ENCODE assay signal across 1 cellular context in genomic region chr5:32444191-32444945, GRCh38.
TF ChIP-seq lines count a peak whose summit lies in the region.

Gene ZFR, minus strand, starts transcription at chr5:32444740. Its CDS starts 82 bp downstream, at chr5:32444658.

TF ChIP-seq in HepG2, 621 proteins besides CTCF, POLR2A, EP300 and RAD21 (continued from another document and continues in another):
- peak; percentile 59 for TF ChIP-seq ZNF33B (CRISPR knock-in tag; IDR thresholded peaks at IDR 0.05)
- TF ChIP-seq ZNF296 (CRISPR knock-in tag; conservative IDR thresholded peaks at IDR 0.05) = 0 out of 2 replicates have a peak, but pooled peaks have one; percentile 39
- TF ChIP-seq ZSCAN9 (CRISPR knock-in tag; IDR thresholded peaks at IDR 0.05; ENCODE audit: borderline replicate concordance) = peak; percentile 47; the same call in 1 of the 2 replicates
- TF ChIP-seq NFAT5 (CRISPR knock-in tag; IDR thresholded peaks at IDR 0.05) = peak; percentile 65; the same call in 1 of the 2 replicates
- peak; percentile 82; the same call in 1 of the 2 replicates for TF ChIP-seq ZC3H13 (CRISPR knock-in tag; IDR thresholded peaks at IDR 0.05)
- TF ChIP-seq KLF16 (CRISPR knock-in tag; IDR thresholded peaks at IDR 0.05) = peak in 1 of 2 experiments; percentile 86; a peak in 2 of 4 replicates
- TF ChIP-seq TEAD3 (CRISPR knock-in tag; optimal IDR thresholded peaks at IDR 0.05; ENCODE audit: borderline replicate concordance) = peak; percentile 64
- peak; percentile 63; the same call in 1 of the 2 replicates for TF ChIP-seq MTERF4 (CRISPR knock-in tag; IDR thresholded peaks at IDR 0.05)
- peak; percentile 66 for TF ChIP-seq HNF4A (CRISPR knock-in tag; IDR thresholded peaks at IDR 0.05)
- TF ChIP-seq HOXA3 (CRISPR knock-in tag; IDR thresholded peaks at IDR 0.05) = peak; percentile 70
- peak; percentile 64; the same call in 1 of the 2 replicates for TF ChIP-seq ATF5 (CRISPR knock-in tag; IDR thresholded peaks at IDR 0.05; ENCODE audit: low read depth)
- TF ChIP-seq BCLAF1 (IDR thresholded peaks at IDR 0.05) = no peak
- peak; percentile 85; the same call in 1 of the 2 replicates for TF ChIP-seq ARNT2 (CRISPR knock-in tag; IDR thresholded peaks at IDR 0.05; ENCODE audit: low read depth)
- TF ChIP-seq TCF12 (IDR thresholded peaks at IDR 0.05) = no peak
- TF ChIP-seq TCF12 (CRISPR knock-in tag; IDR thresholded peaks at IDR 0.05) = peak; percentile 89
- 0 out of 2 replicates have a peak, but pooled peaks have one; percentile 2 for TF ChIP-seq ZNF562 (CRISPR knock-in tag; IDR thresholded peaks at IDR 0.05; ENCODE audit: borderline replicate concordance)
- TF ChIP-seq ZNF709 (CRISPR knock-in tag; IDR thresholded peaks at IDR 0.05) = peak; percentile 83; the same call in 1 of the 2 replicates
- TF ChIP-seq GLMP (CRISPR knock-in tag; IDR thresholded peaks at IDR 0.05; ENCODE audit: borderline replicate concordance) = no peak
- TF ChIP-seq NR0B2 (CRISPR knock-in tag; IDR thresholded peaks at IDR 0.05) = peak; percentile 85; the same call in 1 of the 2 replicates
- 0 out of 2 replicates have a peak, but pooled peaks have one; percentile 59 for TF ChIP-seq ZNF550 (CRISPR knock-in tag; IDR thresholded peaks at IDR 0.05; ENCODE audit: borderline replicate concordance)
- no peak for TF ChIP-seq GATAD2A (CRISPR knock-in tag; IDR thresholded peaks at IDR 0.05)
- peak; percentile 69; the same call in 1 of the 2 replicates for TF ChIP-seq TAF1 (CRISPR knock-in tag; IDR thresholded peaks at IDR 0.05)
- peak; percentile 94 for TF ChIP-seq ATF7-NPFF (CRISPR knock-in tag; IDR thresholded peaks at IDR 0.05; ENCODE audit: low read depth)
- 0 out of 2 replicates have a peak, but pooled peaks have one; percentile 42 for TF ChIP-seq ZNF564 (CRISPR knock-in tag; IDR thresholded peaks at IDR 0.05)
- 0 out of 2 replicates have a peak, but pooled peaks have one; percentile 56 for TF ChIP-seq ZNF232 (CRISPR knock-in tag; IDR thresholded peaks at IDR 0.05; ENCODE audit: borderline replicate concordance)
- TF ChIP-seq TBX2 (CRISPR knock-in tag; IDR thresholded peaks at IDR 0.05; ENCODE audit: borderline replicate concordance) = peak; percentile 85
- peak; percentile 86; the same call in 1 of the 2 replicates for TF ChIP-seq ZNF816 (CRISPR knock-in tag; IDR thresholded peaks at IDR 0.05; ENCODE audit: borderline replicate concordance)
- peak; percentile 58; the same call in 1 of the 2 replicates for TF ChIP-seq ARNTL (CRISPR knock-in tag; IDR thresholded peaks at IDR 0.05)
- TF ChIP-seq FOXK1 (CRISPR knock-in tag; IDR thresholded peaks at IDR 0.05; ENCODE audit: borderline replicate concordance, low read depth) = peak; percentile 40; the same call in 1 of the 2 replicates
- TF ChIP-seq LBX2 (CRISPR knock-in tag; IDR thresholded peaks at IDR 0.05; ENCODE audit: borderline replicate concordance) = peak; percentile 89; the same call in 1 of the 2 replicates
- no peak for TF ChIP-seq SYNCRIP (IDR thresholded peaks at IDR 0.05; ENCODE audit: insufficient read depth, low read depth, low read length)
- no peak for TF ChIP-seq ZNF24 (IDR thresholded peaks at IDR 0.05)
- peak; percentile 77; the same call in 1 of the 2 replicates for TF ChIP-seq FOXC1 (CRISPR knock-in tag; IDR thresholded peaks at IDR 0.05; ENCODE audit: borderline replicate concordance)
- peak; percentile 69; the same call in 1 of the 2 replicates for TF ChIP-seq TEAD2 (CRISPR knock-in tag; IDR thresholded peaks at IDR 0.05)
- peak; percentile 28; the same call in 1 of the 2 replicates for TF ChIP-seq FOSL2 (CRISPR knock-in tag; IDR thresholded peaks at IDR 0.05)
- 0 out of 2 replicates have a peak, but pooled peaks have one; percentile 37 for TF ChIP-seq ZBTB3 (CRISPR knock-in tag; IDR thresholded peaks at IDR 0.05; ENCODE audit: borderline replicate concordance, low read depth)
- TF ChIP-seq GLI4 (CRISPR knock-in tag; IDR thresholded peaks at IDR 0.05; ENCODE audit: borderline replicate concordance) = peak; percentile 20; the same call in 1 of the 2 replicates
- 0 out of 2 replicates have a peak, but pooled peaks have one; percentile 77 for TF ChIP-seq ZFP36L1 (CRISPR knock-in tag; IDR thresholded peaks at IDR 0.05)
- TF ChIP-seq BATF2 (CRISPR knock-in tag; IDR thresholded peaks at IDR 0.05) = 0 out of 2 replicates have a peak, but pooled peaks have one; percentile 78
- TF ChIP-seq SNAPC2 (CRISPR knock-in tag; IDR thresholded peaks at IDR 0.05) = peak; percentile 95
- peak; percentile 81; the same call in 1 of the 2 replicates for TF ChIP-seq KDM3A (CRISPR knock-in tag; IDR thresholded peaks at IDR 0.05; ENCODE audit: low read depth)
- peak; percentile 93 for TF ChIP-seq SNAPC5 (CRISPR knock-in tag; IDR thresholded peaks at IDR 0.05; ENCODE audit: borderline replicate concordance)
- no peak for TF ChIP-seq SP1 (IDR thresholded peaks at IDR 0.05)
- TF ChIP-seq SP1 (CRISPR knock-in tag; IDR thresholded peaks at IDR 0.05) = 0 out of 2 replicates have a peak, but pooled peaks have one; percentile 23
